In genomic region chr2:222423632-222424280, GRCh38 we compare ENCODE assay signal across 9 cellular contexts. TPM values are rescaled to one million over a fixed set of nuclear protein-coding genes. Genes with fewer than 3 reads are reported as not detected.
DNase-seq lines count a peak whose midpoint lies in the region; ATAC-seq and TF ChIP-seq lines count a peak whose summit lies in the region.
"Had no signal": no experiment of that assay in that cellular context is flagged by ENCODE, and none has a peak within 500 bp of the region (broad histone marks: within the 10 kb centered on the region; RNA-seq: fewer than 3 reads in every experiment).

No MANE protein-coding gene starts in this region.

- H3K4me3 ChIP-seq in spleen, result peak overlapping the region; percentile 16 to 78 (median 51)

- H3K27ac ChIP-seq in foreskin keratinocyte (no peak overlapping the region), spleen (peak overlapping the region in 3 of 8 donors; percentile 40 to 57 (median 55))

- no peaks in the 10 kb centered on the region for H3K9me3 Mint-ChIP-seq in activated CD4-positive, alpha-beta memory T cell treated with anti-CD3 and anti-CD28 coated beads, Interleukin-2, amount 10 ng/mL, durations not matched to agents 7 days and 5 days

- H3K27ac Mint-ChIP-seq in activated CD4-positive, alpha-beta memory T cell treated with anti-CD3 and anti-CD28 coated beads, Interleukin-2, amount 10 ng/mL, durations not matched to agents 7 days and 5 days, result peak overlapping the region; percentile 5

- H3K4me1 Mint-ChIP-seq in activated CD4-positive, alpha-beta memory T cell treated with anti-CD3 and anti-CD28 coated beads, Interleukin-2, amount 10 ng/mL, durations not matched to agents 7 days and 5 days, result peaks cover 43% of the 10 kb centered on the region

- no peaks in the 10 kb centered on the region for H3K36me3 ChIP-seq in spleen

- no peak for TF ChIP-seq POLR2A in spleen (IDR thresholded peaks at IDR 0.05)

- 8 to 27% (median 17%) methylated on average over 20 to 23 of the region's 23 CpGs for WGBS in spleen, 5 donors

- DNase-seq in stimulated activated naive CD4-positive, alpha-beta T cell treated with Interleukin-2 at 50 U/mL for 16 hours (lab: John Stamatoyannopoulos, UW), result peak; percentile 63
- no peak for DNase-seq in stimulated activated naive CD4-positive, alpha-beta T cell (lab: John Stamatoyannopoulos, UW)
- DNase-seq in activated CD4-positive, alpha-beta memory T cell treated with anti-CD3 and anti-CD28 coated beads, Interleukin-2, amount 10 ng/mL, durations not matched to agents 7 days and 5 days, result peak; percentile 28
- DNase-seq in foreskin keratinocyte, result no peak
- DNase-seq in spleen, result no peak
- DNase-seq in globus pallidus (ENCODE audit: low spot score), result no peak
- no peak for DNase-seq in NAMALWA (ENCODE audit: low spot score)
- DNase-seq: DND-41 had no signal

- H3K27me3 Mint-ChIP-seq in activated CD4-positive, alpha-beta memory T cell treated with anti-CD3 and anti-CD28 coated beads, Interleukin-2, amount 10 ng/mL, durations not matched to agents 7 days and 5 days, result peaks cover 33% of the 10 kb centered on the region

- intact Hi-C loops in spleen (cut with DNase I; ENCODE audit: low total_unique reads), result no loop called here

- ATAC-seq in HG03342 (IDR thresholded peaks at IDR 0.05; ENCODE audit: unreplicated experiment) (peak; percentile 26), foreskin keratinocyte (peak; percentile 36)

- CTCF ChIA-PET in activated CD4-positive, alpha-beta memory T cell treated with anti-CD3 and anti-CD28 coated beads, Interleukin-2, amount 10 ng/mL, durations not matched to agents 7 days and 5 days (lab: Charles Lee), result no interaction called here

- H3K36me3 Mint-ChIP-seq in activated CD4-positive, alpha-beta memory T cell treated with anti-CD3 and anti-CD28 coated beads, Interleukin-2, amount 10 ng/mL, durations not matched to agents 7 days and 5 days (ENCODE audit: low read depth), result peaks cover 2% of the 10 kb centered on the region

- H3K4me1 ChIP-seq in foreskin keratinocyte (no peaks in the 10 kb centered on the region), spleen (peaks cover 0 to 34% (median 22%) of the 10 kb centered on the region in 6 donors)

- H3K9me3 ChIP-seq in spleen, result no peaks in the 10 kb centered on the region

- POLR2A ChIA-PET in activated CD4-positive, alpha-beta memory T cell treated with anti-CD3 and anti-CD28 coated beads, Interleukin-2, amount 10 ng/mL, durations not matched to agents 7 days and 5 days (lab: Charles Lee), result no interaction called here

- TF ChIP-seq CTCF in foreskin keratinocyte (conservative IDR thresholded peaks at IDR 0.05) (no peak), spleen (IDR thresholded peaks at IDR 0.05 in 8 of 11, conservative IDR thresholded peaks at IDR 0.05 in 3 of 11) (no peak)

- peak overlapping the region; percentile 78 for H3K4me3 Mint-ChIP-seq in activated CD4-positive, alpha-beta memory T cell treated with anti-CD3 and anti-CD28 coated beads, Interleukin-2, amount 10 ng/mL, durations not matched to agents 7 days and 5 days

- H3K27me3 ChIP-seq in foreskin keratinocyte (peaks cover 53% of the 10 kb centered on the region), spleen (replicated peaks in 1 of 7) (peaks cover 0 to 62% (median 27%) of the 10 kb centered on the region in 7 donors)

RNA-seq across cellular contexts. Expression of gene SGPP2, which starts 0.6 kb away (rescaled TPM):
- total RNA-seq in activated CD4-positive, alpha-beta memory T cell treated with anti-CD3 and anti-CD28 coated beads, Interleukin-2, amount 10 ng/mL, durations not matched to agents 7 days and 5 days, result 1 to 10 TPM; 2.7 to 3.1 TPM
- 0.07 and 0.14 TPM in 2 replicates for total RNA-seq in foreskin keratinocyte
- 0.01 and 0.03 TPM in 2 replicates for polyA plus RNA-seq in foreskin keratinocyte
- 1 to 10 TPM; 1.6 to 3.1 (median 2.0) TPM for total RNA-seq in spleen
- under 1 TPM; 0.13 to 0.67 (median 0.27) TPM for polyA plus RNA-seq in spleen

Comparison
In these comparisons a context has a peak if more than half of its experiments do, and no peak if none do; other contexts are left out.
1. DNase-seq: peak in stimulated activated naive CD4-positive, alpha-beta T cell treated with Interleukin-2 at 50 U/mL for 16 hours (single experiment) and activated CD4-positive, alpha-beta memory T cell treated with anti-CD3 and anti-CD28 coated beads, Interleukin-2, amount 10 ng/mL, durations not matched to agents 7 days and 5 days (single experiment); none in stimulated activated naive CD4-positive, alpha-beta T cell (0 of 6), foreskin keratinocyte (0 of 2), spleen (single experiment), globus pallidus (single experiment) and NAMALWA (single experiment).